2 cellular contexts compared by ENCODE assay signal in genomic region chr17:38416840-38417209, GRCh38.
TF ChIP-seq lines count a peak whose summit lies in the region.

No MANE protein-coding gene starts in this region.

TF ChIP-seq in HepG2, 621 proteins besides CTCF, POLR2A, EP300 and RAD21:
- TF ChIP-seq KDM1A (CRISPR knock-in tag; IDR thresholded peaks at IDR 0.05) (no peak), JUNB (CRISPR knock-in tag; IDR thresholded peaks at IDR 0.05; ENCODE audit: borderline replicate concordance) (no peak), ZNF709 (CRISPR knock-in tag; IDR thresholded peaks at IDR 0.05) (no peak), CEBPG (CRISPR knock-in tag; IDR thresholded peaks at IDR 0.05) (no peak), JARID2 (CRISPR knock-in tag; IDR thresholded peaks at IDR 0.05; ENCODE audit: insufficient replicate concordance) (peak; percentile 29), ATRX (CRISPR knock-in tag; IDR thresholded peaks at IDR 0.05; ENCODE audit: borderline replicate concordance) (no peak), SOX6 (IDR thresholded peaks at IDR 0.05) (no peak), SOX6 (CRISPR knock-in tag; IDR thresholded peaks at IDR 0.05) (no peak), CEBPB (IDR thresholded peaks at IDR 0.05; ENCODE audit: borderline replicate concordance, low read depth, low read length) (0 out of 2 replicates have a peak, but pooled peaks have one; percentile 31), ZBTB8A (CRISPR knock-in tag; IDR thresholded peaks at IDR 0.05; ENCODE audit: borderline replicate concordance, low read depth) (no peak), ZNF263 (CRISPR knock-in tag; IDR thresholded peaks at IDR 0.05) (peak; percentile 42; the same call in 1 of the 2 replicates), MED8 (CRISPR knock-in tag; IDR thresholded peaks at IDR 0.05; ENCODE audit: insufficient replicate concordance) (no peak), MAX (IDR thresholded peaks at IDR 0.05) (no peak), ZBTB33 (CRISPR knock-in tag; IDR thresholded peaks at IDR 0.05) (no peak)

TF ChIP-seq in K562, 482 proteins besides CTCF, POLR2A, EP300 and RAD21:
- no peak for TF ChIP-seq CEBPG (CRISPR knock-in tag; IDR thresholded peaks at IDR 0.05)
- TF ChIP-seq CEBPG (tag; conservative IDR thresholded peaks at IDR 0.05 in 1 of 2, IDR thresholded peaks at IDR 0.05 in 1 of 2), result 0 out of 4 replicates have a peak, but pooled peaks of 1 of the 2 experiments have one; percentile 4
- peak; percentile 9; the same call in 1 of the 2 replicates for TF ChIP-seq BACH1 (tag; IDR thresholded peaks at IDR 0.05)
- no peak for TF ChIP-seq MYBL2 (IDR thresholded peaks at IDR 0.05; ENCODE audit: low read depth)
- TF ChIP-seq MYBL2 (CRISPR knock-in tag; IDR thresholded peaks at IDR 0.05; ENCODE audit: borderline replicate concordance), result no peak
- no peak for TF ChIP-seq GABPA (tag; conservative IDR thresholded peaks at IDR 0.05; ENCODE audit: low read depth)
- TF ChIP-seq FOSL1 (tag; conservative IDR thresholded peaks at IDR 0.05), result 0 out of 2 replicates have a peak, but pooled peaks have one; percentile 6
